In the genomic region with DNA sequence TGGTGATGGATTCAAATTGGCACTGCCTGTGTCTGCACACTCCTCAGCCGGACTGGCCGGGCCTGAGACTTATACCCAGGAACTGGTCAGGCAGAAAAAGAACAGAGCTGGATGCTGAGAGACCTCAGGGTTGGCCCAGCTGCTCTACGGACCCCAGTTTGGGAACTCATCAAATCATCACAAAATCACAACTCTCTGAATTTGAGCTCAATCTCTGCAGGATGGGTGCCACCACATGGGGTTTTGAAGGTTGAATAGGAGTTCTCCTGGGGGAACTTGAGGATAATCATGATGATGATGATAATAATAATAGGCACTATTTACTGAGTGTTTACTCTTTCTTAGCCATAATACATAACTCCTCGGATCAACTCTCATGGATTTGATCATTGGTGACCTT, we compare ENCODE assay signal across 15 cellular contexts. TPM values are rescaled to one million over a fixed set of nuclear protein-coding genes. Genes with fewer than 3 reads are reported as not detected.
"Had no signal": no experiment of that assay in that cellular context is flagged by ENCODE, and none has a peak within 500 bp of the region (broad histone marks: within the 10 kb centered on the region; RNA-seq: fewer than 3 reads in every experiment).

No MANE protein-coding gene starts in this region.

RNA-seq across cellular contexts. Expression of a gene that starts 1.0 kb away (rescaled TPM):
- total RNA-seq: stomach, subcutaneous adipose tissue, temporal lobe, thoracic aorta, tibial nerve, transverse colon, upper lobe of left lung, upper lobe of right lung, urinary bladder, uterus, vagina had no signal
- polyA plus RNA-seq: stomach, urinary bladder had no signal

RNA-seq across cellular contexts. Expression of a gene that starts 6.0 kb away (rescaled TPM):
- total RNA-seq: stomach, subcutaneous adipose tissue, suprapubic skin, temporal lobe, thoracic aorta, thyroid gland, tibial nerve, transverse colon, upper lobe of left lung, upper lobe of right lung, ureter, urinary bladder, uterus, vagina had no signal
- polyA plus RNA-seq: stomach, thymus, urinary bladder had no signal

RNA-seq across cellular contexts. Expression of a gene that starts 6.2 kb away (rescaled TPM):
- total RNA-seq: stomach, subcutaneous adipose tissue, suprapubic skin, temporal lobe, thoracic aorta, thyroid gland, tibial nerve, transverse colon, upper lobe of left lung, upper lobe of right lung, ureter, urinary bladder, uterus, vagina had no signal
- polyA plus RNA-seq: stomach, urinary bladder had no signal

RNA-seq across cellular contexts. Expression of a gene that starts 11.0 kb away (rescaled TPM):
- total RNA-seq: stomach, subcutaneous adipose tissue, suprapubic skin, temporal lobe, thoracic aorta, thyroid gland, tibial nerve, transverse colon, upper lobe of left lung, upper lobe of right lung, ureter, urinary bladder, uterus, vagina had no signal
- polyA plus RNA-seq: stomach, urinary bladder had no signal

RNA-seq across cellular contexts. Expression of a gene that starts 14.9 kb away (rescaled TPM):
- total RNA-seq: stomach, temporal lobe, thoracic aorta, thyroid gland, tibial nerve, urinary bladder, uterus had no signal
